20 cellular contexts compared by ENCODE assay signal in the genomic region with DNA sequence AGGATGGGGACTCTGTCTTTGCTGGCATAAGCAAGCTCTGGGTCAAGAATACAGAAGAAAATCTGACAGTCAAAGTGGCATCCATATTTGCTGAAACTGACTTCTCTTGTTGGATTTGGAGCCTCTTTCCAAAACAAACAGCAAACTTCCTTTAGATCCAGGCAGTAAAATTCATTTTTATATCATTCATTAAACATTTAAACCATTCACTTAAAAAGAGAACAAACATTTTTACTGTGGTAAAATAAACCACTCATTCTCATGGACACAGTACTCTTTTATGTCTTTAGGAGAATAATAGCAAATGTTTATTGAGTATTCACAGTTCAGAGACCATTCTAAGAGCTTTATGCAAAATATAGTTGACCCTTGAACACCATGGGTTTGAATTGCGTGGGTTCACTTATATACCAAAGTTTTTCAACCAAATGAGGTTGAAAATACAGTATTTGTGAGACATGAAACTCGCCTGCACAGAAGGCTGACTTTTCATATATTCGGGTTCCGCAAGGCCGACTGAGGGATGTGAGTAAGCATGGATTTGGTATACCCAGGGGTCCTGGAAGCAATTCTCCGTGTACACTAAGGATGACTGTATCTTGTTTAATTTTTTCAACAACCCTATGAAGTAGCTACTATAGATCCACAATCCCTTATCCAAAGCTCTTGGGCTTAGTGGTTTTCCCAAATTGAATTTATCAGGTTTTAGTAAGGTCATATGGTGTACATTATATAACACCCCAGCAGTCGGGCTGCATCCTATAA. TPM values are rescaled to one million over a fixed set of nuclear protein-coding genes. Genes with fewer than 3 reads are reported as not detected.
DNase-seq lines count a peak whose midpoint lies in the region; ATAC-seq, FAIRE-seq and TF ChIP-seq lines count a peak whose summit lies in the region.
"Had no signal": no experiment of that assay in that cellular context is flagged by ENCODE, and none has a peak within 500 bp of the region (broad histone marks: within the 10 kb centered on the region; RNA-seq: fewer than 3 reads in every experiment).

No MANE protein-coding gene starts in this region.

- intact Hi-C loops in Panc1 (cut with micrococcal nuclease; ENCODE audit: unreplicated experiment): no loop called here

- H3K9me3 ChIP-seq in Panc1 (ENCODE audit: control insufficient read depth, insufficient read depth, low read depth, low read length): no peaks in the 10 kb centered on the region
- H3K9me3 ChIP-seq: A549 had no signal

- H3K9me3 Mint-ChIP-seq in HFFc6: no peaks in the 10 kb centered on the region
- H3K9me3 Mint-ChIP-seq: GM23338 had no signal

- H3K27ac ChIP-seq in 22Rv1: peak overlapping the region; percentile 20
- H3K27ac ChIP-seq in Panc1 (ENCODE audit: low read length): peak overlapping the region; percentile 9; the same call in 1 of the 2 replicates

- no peak for TF ChIP-seq POLR2A in H54 (IDR thresholded peaks at IDR 0.05; ENCODE audit: low read depth, low read length)

- POLR2A ChIA-PET in Panc1 (lab: Charles Lee): no interaction called here

- H3K27me3 ChIP-seq in Panc1 (ENCODE audit: control insufficient read depth, insufficient read depth, low read length): no peaks in the 10 kb centered on the region

- DNase-seq in HFFc6: no peak
- no peak for DNase-seq in Panc1 (ENCODE audit: low read depth, low spot score)
- peak; percentile 79 for DNase-seq in fibroblast of peridontal ligament (ENCODE audit: extremely low read depth)
- DNase-seq in stimulated activated CD4-positive, alpha-beta T cell treated with anti-CD3 and anti-CD28 coated beads, Interleukin-15, amount 100 ng/mL, for 24 hours: no peak
- no peak for DNase-seq in H54 (ENCODE audit: insufficient read length, low spot score)
- DNase-seq: DMS79, Kasumi-1, MM.1S, NCI-H1048, NCI-H1417 treated with DMSO at 0.1 percent for 48 hours, NCI-H187, NCI-H748 treated with DMSO at 0.1 percent for 48 hours, SIG-M5 had no signal

- CTCF ChIA-PET in Panc1 (lab: Charles Lee): no interaction called here

- H3K36me3 Mint-ChIP-seq in HFFc6 (ENCODE audit: low read depth): peaks cover 32% of the 10 kb centered on the region

- peaks cover 53% of the 10 kb centered on the region for H3K4me1 ChIP-seq in Panc1 (ENCODE audit: control insufficient read depth, insufficient read depth, low read length)

- in situ Hi-C loops in Panc1 (cut with HindIII; ENCODE audit: low pct_unique_long_range_greater_than_20kb, low sequenced_read_pairs): no loop called here

- no peak for ATAC-seq in Panc1
- ATAC-seq in HG03139 (IDR thresholded peaks at IDR 0.05; ENCODE audit: unreplicated experiment): no peak
- no peak for ATAC-seq in GM21423 (IDR thresholded peaks at IDR 0.05; ENCODE audit: unreplicated experiment)
- ATAC-seq: A549, GM23338 had no signal

- FAIRE-seq in H54 (lab: Jason Lieb, UNC): no peak
- FAIRE-seq: A549, GM12891 had no signal

- H3K4me3 Mint-ChIP-seq in HFFc6: no peak overlapping the region
- H3K4me3 Mint-ChIP-seq: B cell, GM23338 had no signal

- TF ChIP-seq CTCF in 22Rv1 (IDR thresholded peaks at IDR 0.05) (no peak), HFFc6 (IDR thresholded peaks at IDR 0.05) (no peak), Panc1 (IDR thresholded peaks at IDR 0.05) (no peak)

- H3K27ac Mint-ChIP-seq in HFFc6: peak overlapping the region; percentile 40; the same call in 1 of the 2 replicates
- H3K27ac Mint-ChIP-seq: B cell, GM23338 had no signal

- no TSS peak for BruUV-seq in Panc1 (replicated peaks; lab: Mats Ljungman, UMichigan)

- no peaks in the 10 kb centered on the region for H3K36me3 ChIP-seq in Panc1 (ENCODE audit: control insufficient read depth, insufficient read depth, low read length)

- no peaks in the 10 kb centered on the region; the same call in 1 of the 2 replicates for H3K27me3 Mint-ChIP-seq in HFFc6 (ENCODE audit: insufficient read depth)

- H3K4me1 Mint-ChIP-seq in HFFc6 (ENCODE audit: low read depth): peaks cover 100% of the 10 kb centered on the region
- H3K4me1 Mint-ChIP-seq: B cell had no signal

- H3K4me3 ChIP-seq in Panc1 (ENCODE audit: low read depth in 2 of 2, low read length in 2 of 2): no peak overlapping the region
- H3K4me3 ChIP-seq: A549, GM23338 had no signal

RNA-seq across cellular contexts. Expression of a gene that starts 49.1 kb away (rescaled TPM):
- total RNA-seq in HFFc6 (2021; fragmentation: NEBNext Ultra II Directional; extraction: Animal tissue kit (Norgen Biotek cat#: 25700)): 10 to 100 TPM in 3 of 6 experiments, 1 to 10 TPM in 3; 8.4 to 11.4 (median 9.8) TPM
- 10.8 TPM for total RNA-seq in Panc1 (2021; ENCODE audit: unreplicated experiment)
- 3.9 TPM for polyA plus RNA-seq in Panc1 (2012; ENCODE audit: insufficient read length)
